ENCODE assay signal across 17 cellular contexts in genomic region chr6:111339294-111339693, GRCh38.
DNase-seq lines count a peak whose midpoint lies in the region; ATAC-seq, FAIRE-seq and TF ChIP-seq lines count a peak whose summit lies in the region.
"Had no signal": no experiment of that assay in that cellular context is flagged by ENCODE, and none has a peak within 500 bp of the region (broad histone marks: within the 10 kb centered on the region; RNA-seq: fewer than 3 reads in every experiment).

No MANE protein-coding gene starts in this region.

- TF ChIP-seq CTCF in kidney (IDR thresholded peaks at IDR 0.05; ENCODE audit: borderline replicate concordance, extremely low read depth, insufficient read depth): no peak

- H3K9me3 ChIP-seq in kidney (ENCODE audit: control insufficient read depth in 1 of 2, low read length in 2 of 2) (no peaks in the 10 kb centered on the region), small intestine (ENCODE audit: control insufficient read depth, low read depth) (no peaks in the 10 kb centered on the region)
- H3K9me3 ChIP-seq: BE2C, breast epithelium, heart left ventricle, right atrium auricular region had no signal

- no peaks in the 10 kb centered on the region for H3K36me3 ChIP-seq in kidney (ENCODE audit: control insufficient read depth in 1 of 2, insufficient read depth in 2 of 2, low read length in 2 of 2)
- no peaks in the 10 kb centered on the region for H3K36me3 ChIP-seq in small intestine (ENCODE audit: control insufficient read depth in 2 of 2, insufficient read depth in 2 of 2, low read length in 2 of 2)

- ATAC-seq in GM18858 (IDR thresholded peaks at IDR 0.05; ENCODE audit: unreplicated experiment) (peak; percentile 20), GM19463 (IDR thresholded peaks at IDR 0.05; ENCODE audit: unreplicated experiment) (peak; percentile 26), HG02884 (IDR thresholded peaks at IDR 0.05; ENCODE audit: unreplicated experiment) (peak; percentile 45), HG03571 (IDR thresholded peaks at IDR 0.05; ENCODE audit: unreplicated experiment) (peak; percentile 41), Right ventricle myocardium superior (ENCODE audit: poor library complexity) (no peak)
- ATAC-seq: heart left ventricle, K562 had no signal

- H3K4me1 ChIP-seq in kidney (ENCODE audit: control insufficient read depth in 1 of 2, insufficient read depth in 1 of 2, low read depth in 1 of 2, low read length in 2 of 2) (no peaks in the 10 kb centered on the region), small intestine (ENCODE audit: control insufficient read depth in 2 of 2, insufficient read depth in 1 of 2, low read depth in 1 of 2, low read length in 1 of 2) (no peaks in the 10 kb centered on the region)
- H3K4me1 ChIP-seq: breast epithelium, heart left ventricle, right atrium auricular region had no signal

- intact Hi-C loops in kidney (cut with DNase I): no loop called here
- intact Hi-C loops in Right ventricle myocardium superior (cut with DNase I): no loop called here

- DNase-seq in kidney: no peak
- no peak for DNase-seq in HuH-7.5 (ENCODE audit: low spot score)
- no peak for DNase-seq in Right ventricle myocardium superior
- DNase-seq in small intestine: no peak
- DNase-seq: activated CD4-positive, CD25-positive, alpha-beta regulatory T cell treated with anti-CD3 and anti-CD28 coated beads, Interleukin-2, amount 50 U/mL, for 72 hours; activated gamma-delta T cell treated with Interleukin-2 at 50 U/mL for 16 hours; BE2C; heart left ventricle; HFFc6; NCI-H1930 had no signal

- H3K4me3 ChIP-seq in kidney (ENCODE audit: low read length in 2 of 2) (no peak overlapping the region), small intestine (ENCODE audit: low read depth in 1 of 2, low read length in 2 of 2) (no peak overlapping the region)
- H3K4me3 ChIP-seq: breast epithelium, heart left ventricle, K562, right atrium auricular region had no signal

- H3K9ac ChIP-seq in kidney (ENCODE audit: low read length in 2 of 2): no peak overlapping the region

- no peak overlapping the region for H3K27ac ChIP-seq in kidney (ENCODE audit: low read depth in 2 of 2, low read length in 2 of 2)
- H3K27ac ChIP-seq in small intestine (ENCODE audit: low read depth in 1 of 2, low read length in 1 of 2): no peak overlapping the region
- H3K27ac ChIP-seq: breast epithelium, heart left ventricle, right atrium auricular region had no signal

- no peak for FAIRE-seq in kidney (lab: Jason Lieb, UNC)
- FAIRE-seq in small intestine (lab: Jason Lieb, UNC): no peak
- FAIRE-seq: K562 had no signal

- WGBS in small intestine, 3 donors: 68 to 79% (median 79%) methylated on average over 1 of the region's 1 CpG

- H3K27me3 ChIP-seq in small intestine (ENCODE audit: control insufficient read depth in 2 of 2, insufficient read depth in 2 of 2, low read length in 2 of 2): no peaks in the 10 kb centered on the region
- H3K27me3 ChIP-seq: BE2C, breast epithelium, heart left ventricle, right atrium auricular region had no signal
